21 cellular contexts compared by ENCODE assay signal in genomic region chr10:74730246-74730645, GRCh38.
DNase-seq lines count a peak whose midpoint lies in the region; ATAC-seq and TF ChIP-seq lines count a peak whose summit lies in the region.
"Had no signal": no experiment of that assay in that cellular context is flagged by ENCODE, and none has a peak within 500 bp of the region (broad histone marks: within the 10 kb centered on the region; RNA-seq: fewer than 3 reads in every experiment).

No MANE protein-coding gene starts in this region.

- peaks cover 18% of the 10 kb centered on the region for H3K4me1 ChIP-seq in GM23338 (ENCODE audit: insufficient read depth)
- H3K4me1 ChIP-seq in NT2/D1 (ENCODE audit: insufficient read depth, insufficient read length), result peaks cover 2% of the 10 kb centered on the region
- no peaks in the 10 kb centered on the region for H3K4me1 ChIP-seq in mesendoderm (ENCODE audit: control insufficient read depth, low read depth, low read length)
- H3K4me1 ChIP-seq in mammary epithelial cell (ENCODE audit: insufficient read depth, low read length), result no peaks in the 10 kb centered on the region
- H3K4me1 ChIP-seq: BLaER1 treated with 17β-estradiol and CSF1 and Interleukin-3, amounts not matched to agents 10 nM and 100 nM; HAP-1 had no signal

- ATAC-seq in GM23338 (peak; percentile 95), HG03135 (IDR thresholded peaks at IDR 0.05; ENCODE audit: unreplicated experiment) (no peak)
- no peak for ATAC-seq in activated naive CD8-positive, alpha-beta T cell treated with anti-CD3 and anti-CD28 coated beads, Interleukin-2, amount 50 U/mL, for 24 hours

- H3K9ac ChIP-seq in NT2/D1 (ENCODE audit: insufficient read length, low read depth) (no peak overlapping the region), mesendoderm (ENCODE audit: low read length) (no peak overlapping the region), mammary epithelial cell (ENCODE audit: insufficient read depth, low read length) (no peak overlapping the region)
- H3K9ac ChIP-seq: BLaER1 treated with 17β-estradiol and CSF1 and Interleukin-3, amounts not matched to agents 10 nM and 100 nM had no signal

- CTCF ChIA-PET in RWPE1 (lab: Yijun Ruan, JAX), result interaction anchor here (0.7 kb wide), 1 partner anchor 106 kb away, joined by 3 read pairs; no protein-coding TSS in a partner anchor
- CTCF ChIA-PET in mammary epithelial cell (lab: Charles Lee; ENCODE audit: low non-redundant PET), result no interaction called here

- dilution Hi-C loops in mammary epithelial cell (cut with HindIII; ENCODE audit: low sequenced_read_pairs), result loop anchor here (10.0 kb wide), 3 partner anchors 65 to 355 kb away; no protein-coding TSS in a partner anchor

- H3K4me3 Mint-ChIP-seq in GM23338, result no peak overlapping the region; the same call in 2 of the 3 replicates
- H3K4me3 Mint-ChIP-seq in activated naive CD8-positive, alpha-beta T cell treated with anti-CD3 and anti-CD28 coated beads, Interleukin-2, amount 50 U/mL, for 24 hours, result no peak overlapping the region
- H3K4me3 Mint-ChIP-seq: CD4-positive, alpha-beta memory T cell had no signal

- H2BK5ac ChIP-seq in mesendoderm (ENCODE audit: low read length), result no peak overlapping the region

- DNase-seq in GM23338 (ENCODE audit: low spot score) (peak; percentile 86), NT2/D1 (ENCODE audit: low read depth, low spot score) (peak; percentile 80), iPS DF 4.7 (ENCODE audit: extremely low read depth, low spot score) (peak; percentile 58), mesendoderm (peak; percentile 67), RWPE1 (ENCODE audit: low spot score) (no peak), mammary epithelial cell (no peak)
- DNase-seq in activated naive CD8-positive, alpha-beta T cell treated with anti-CD3 and anti-CD28 coated beads, Interleukin-2, amount 50 U/mL, for 24 hours, result no peak
- DNase-seq: 8988T; CD4-positive, alpha-beta memory T cell; GDM1; MM.1S; NCI-H1048; NCI-H1436; NCI-H187 treated with DMSO at 0.1 percent for 48 hours; NCI-H2107; NCI-H446 treated with DMSO at 0.1 percent for 48 hours; NCI-H526 treated with DMSO at 0.1 percent for 48 hours; Right ventricle myocardium superior had no signal

- H2AFZ ChIP-seq in GM23338 (peak overlapping the region; percentile 54; the same call in 1 of the 2 replicates), mammary epithelial cell (ENCODE audit: low read depth, low read length) (no peak overlapping the region)

- no peaks in the 10 kb centered on the region for H3K27me3 ChIP-seq in GM23338 (ENCODE audit: insufficient read depth)
- H3K27me3 ChIP-seq in NT2/D1 (ENCODE audit: insufficient read depth, insufficient read length), result no peaks in the 10 kb centered on the region
- H3K27me3 ChIP-seq in mesendoderm (ENCODE audit: insufficient read depth, low read length, poor library complexity), result no peaks in the 10 kb centered on the region
- H3K27me3 ChIP-seq in mammary epithelial cell (ENCODE audit: insufficient read depth, low read length), result no peaks in the 10 kb centered on the region
- H3K27me3 ChIP-seq: BLaER1 treated with 17β-estradiol and CSF1 and Interleukin-3, amounts not matched to agents 10 nM and 100 nM had no signal

- H4K20me1 ChIP-seq in GM23338 (replicated peaks; ENCODE audit: insufficient read depth) (no peaks in the 10 kb centered on the region), mammary epithelial cell (ENCODE audit: insufficient read depth, low read length) (no peaks in the 10 kb centered on the region)
- H4K20me1 ChIP-seq: BLaER1 treated with 17β-estradiol and CSF1 and Interleukin-3, amounts not matched to agents 10 nM and 100 nM had no signal

- H3K9me3 ChIP-seq in NT2/D1 (ENCODE audit: insufficient read depth, low read length), result no peaks in the 10 kb centered on the region
- H3K9me3 ChIP-seq in mammary epithelial cell (replicated peaks; ENCODE audit: insufficient read depth, low read length), result no peaks in the 10 kb centered on the region
- H3K9me3 ChIP-seq: HAP-1 had no signal

- H3K18ac ChIP-seq in mesendoderm (ENCODE audit: low read length), result peak overlapping the region; percentile 32

- peaks cover 10% of the 10 kb centered on the region for H3K27me3 Mint-ChIP-seq in GM23338 (ENCODE audit: insufficient read depth, low read depth, poor library complexity)
- H3K27me3 Mint-ChIP-seq in activated naive CD8-positive, alpha-beta T cell treated with anti-CD3 and anti-CD28 coated beads, Interleukin-2, amount 50 U/mL, for 24 hours, result no peaks in the 10 kb centered on the region
- H3K27me3 Mint-ChIP-seq: CD4-positive, alpha-beta memory T cell had no signal

- peaks cover 16% of the 10 kb centered on the region for H3K4me1 Mint-ChIP-seq in GM23338
- H3K4me1 Mint-ChIP-seq in activated naive CD8-positive, alpha-beta T cell treated with anti-CD3 and anti-CD28 coated beads, Interleukin-2, amount 50 U/mL, for 24 hours, result no peaks in the 10 kb centered on the region
- H3K4me1 Mint-ChIP-seq: CD4-positive, alpha-beta memory T cell had no signal

- H3K4me2 ChIP-seq in GM23338 (peak overlapping the region; percentile 42; the same call in 1 of the 2 replicates), mesendoderm (ENCODE audit: low read length) (no peak overlapping the region), mammary epithelial cell (ENCODE audit: insufficient read depth, low read depth, low read length) (no peak overlapping the region)
- H3K4me2 ChIP-seq: BLaER1 treated with 17β-estradiol and CSF1 and Interleukin-3, amounts not matched to agents 10 nM and 100 nM had no signal

- peak overlapping the region; percentile 82 for H3K27ac Mint-ChIP-seq in GM23338
- no peak overlapping the region for H3K27ac Mint-ChIP-seq in activated naive CD8-positive, alpha-beta T cell treated with anti-CD3 and anti-CD28 coated beads, Interleukin-2, amount 50 U/mL, for 24 hours

- no peak overlapping the region for H2AK5ac ChIP-seq in mesendoderm (ENCODE audit: low read length)

- intact Hi-C loops in mammary epithelial cell (cut with micrococcal nuclease), result no loop called here

- no peak overlapping the region for H4K8ac ChIP-seq in mesendoderm (ENCODE audit: low read depth, low read length)

- H3K36me3 ChIP-seq in GM23338 (ENCODE audit: insufficient read depth) (peaks cover 8% of the 10 kb centered on the region), NT2/D1 (ENCODE audit: insufficient read depth, insufficient read length, low read length) (no peaks in the 10 kb centered on the region), mesendoderm (ENCODE audit: control insufficient read depth, insufficient read depth, low read length) (no peaks in the 10 kb centered on the region), mammary epithelial cell (ENCODE audit: insufficient read depth, low read length) (no peaks in the 10 kb centered on the region)
- H3K36me3 ChIP-seq: BLaER1 treated with 17β-estradiol and CSF1 and Interleukin-3, amounts not matched to agents 10 nM and 100 nM; HAP-1 had no signal

- peaks cover 29% of the 10 kb centered on the region for H3K36me3 Mint-ChIP-seq in GM23338 (ENCODE audit: low read depth)
- H3K36me3 Mint-ChIP-seq in activated naive CD8-positive, alpha-beta T cell treated with anti-CD3 and anti-CD28 coated beads, Interleukin-2, amount 50 U/mL, for 24 hours (ENCODE audit: low read depth), result no peaks in the 10 kb centered on the region
- H3K36me3 Mint-ChIP-seq: CD4-positive, alpha-beta memory T cell had no signal

- H3K79me2 ChIP-seq in GM23338 (replicated peaks; ENCODE audit: insufficient read depth) (no peaks in the 10 kb centered on the region), mesendoderm (ENCODE audit: control insufficient read depth, insufficient read depth, low read length) (no peaks in the 10 kb centered on the region), mammary epithelial cell (ENCODE audit: insufficient read depth, low read length) (no peaks in the 10 kb centered on the region)

- no peak overlapping the region for H3K56ac ChIP-seq in mesendoderm (ENCODE audit: low read length)

- no peaks in the 10 kb centered on the region for H3K9me2 ChIP-seq in GM23338 (ENCODE audit: insufficient read depth)

- H3K4ac ChIP-seq in mesendoderm (ENCODE audit: low read depth, low read length), result no peak overlapping the region

- no peaks in the 10 kb centered on the region for H3K79me1 ChIP-seq in mesendoderm (ENCODE audit: low read length)

- in situ Hi-C loops in mammary epithelial cell (cut with MboI; ENCODE audit: low sequenced_read_pairs in 2 of 2), result no loop called here

- H3K23ac ChIP-seq in mesendoderm (ENCODE audit: low read length), result no peak overlapping the region

- H3K4me3 ChIP-seq in GM23338 (no peak overlapping the region), NT2/D1 (ENCODE audit: insufficient read length, low read depth) (no peak overlapping the region), mesendoderm (ENCODE audit: low read length) (no peak overlapping the region), mammary epithelial cell (replicated peaks in 1 of 3; ENCODE audit: insufficient read depth in 1 of 3, low read depth in 2 of 3, low read length in 3 of 3) (no peak overlapping the region)
- H3K4me3 ChIP-seq: BLaER1 treated with 17β-estradiol and CSF1 and Interleukin-3, amounts not matched to agents 10 nM and 100 nM; HAP-1 had no signal

- H3K27ac ChIP-seq in GM23338 (ENCODE audit: low read depth) (peak overlapping the region; percentile 92), mesendoderm (ENCODE audit: low read depth, low read length) (no peak overlapping the region), RWPE1 (no peak overlapping the region), mammary epithelial cell (ENCODE audit: insufficient read depth, low read depth, low read length) (no peak overlapping the region)
- H3K27ac ChIP-seq: BLaER1 treated with 17β-estradiol and CSF1 and Interleukin-3, amounts not matched to agents 10 nM and 100 nM had no signal

- TF ChIP-seq CTCF in GM23338 (conservative IDR thresholded peaks at IDR 0.05; ENCODE audit: low read depth in 2 of 2) (no peak), RWPE1 (conservative IDR thresholded peaks at IDR 0.05; ENCODE audit: low read depth) (no peak), mammary epithelial cell (conservative IDR thresholded peaks at IDR 0.05 in 1 of 2, IDR thresholded peaks at IDR 0.05 in 1 of 2; ENCODE audit: extremely low read depth in 1 of 2, insufficient read depth in 1 of 2, low read depth in 1 of 2, low read length in 2 of 2) (no peak)

- no peak overlapping the region for H2BK15ac ChIP-seq in mesendoderm (replicated peaks; ENCODE audit: low read depth)

- POLR2A ChIA-PET in RWPE1 (lab: Yijun Ruan, JAX; ENCODE audit: low non-redundant PET), result no interaction called here

- WGBS in mesendoderm (ENCODE audit: extremely low coverage, insufficient coverage, low lambda C conversion rate), result no CpG with 5 or more reads among the region's 4 CpGs
- WGBS in mammary epithelial cell (ENCODE audit: low coverage, missing lambda C conversion rate), result 69% methylated on average over 2 of the region's 4 CpGs

- H4K5ac ChIP-seq in mesendoderm (ENCODE audit: low read length), result no peak overlapping the region

- H3K9me3 Mint-ChIP-seq in GM23338, result peaks cover 41% of the 10 kb centered on the region; the same call in 2 of the 3 replicates
- H3K9me3 Mint-ChIP-seq in activated naive CD8-positive, alpha-beta T cell treated with anti-CD3 and anti-CD28 coated beads, Interleukin-2, amount 50 U/mL, for 24 hours, result peaks cover 5% of the 10 kb centered on the region

- no TSS peak for BruUV-seq in mammary epithelial cell (replicated peaks; lab: Mats Ljungman, UMichigan)

- H2BK120ac ChIP-seq in mesendoderm (ENCODE audit: low read depth, low read length), result no peak overlapping the region

- H3F3A ChIP-seq in GM23338 (replicated peaks; ENCODE audit: low read depth), result no peaks in the 10 kb centered on the region

Comparison
In these comparisons a context has a peak if more than half of its experiments do, and no peak if none do; other contexts are left out.
1. DNase-seq: peak in GM23338 (single experiment), NT2/D1 (single experiment), iPS DF 4.7 (single experiment) and mesendoderm (single experiment); none in RWPE1 (single experiment), mammary epithelial cell (single experiment) and activated naive CD8-positive, alpha-beta T cell treated with anti-CD3 and anti-CD28 coated beads, Interleukin-2, amount 50 U/mL, for 24 hours (single experiment).